ENCODE assay signal across 36 cellular contexts in genomic region chr15:91209318-91209717, GRCh38.
"Had no signal": no experiment of that assay in that cellular context is flagged by ENCODE, and none has a peak within 500 bp of the region (broad histone marks: within the 10 kb centered on the region; RNA-seq: fewer than 3 reads in every experiment).

No MANE protein-coding gene starts in this region.

- H3K27ac ChIP-seq: adrenal gland, body of pancreas, brain microvascular endothelial cell, breast epithelium, WERI-Rb-1 had no signal

- H3K4me3 ChIP-seq: adrenal gland, body of pancreas, breast epithelium had no signal

- H3K4me1 Mint-ChIP-seq: activated CD4-positive, alpha-beta T cell treated with anti-CD3 and anti-CD28 coated beads for 36 hours; activated CD4-positive, alpha-beta T cell treated with anti-CD3 and anti-CD28 coated beads, Interleukin-2, amount 10 ng/mL, durations not matched to agents 7 days and 5 days; activated naive CD8-positive, alpha-beta T cell treated with anti-CD3 and anti-CD28 coated beads for 36 hours; activated T-helper 17 cell treated with anti-CD3 and anti-CD28 coated beads, Interleukin-2, amount 50 U/mL, for 72 hours had no signal

- H3K9me3 Mint-ChIP-seq: activated CD4-positive, alpha-beta T cell treated with anti-CD3 and anti-CD28 coated beads, Interleukin-2, amount 10 ng/mL, durations not matched to agents 7 days and 5 days; activated naive CD4-positive, alpha-beta T cell treated with anti-CD3 and anti-CD28 coated beads, Interleukin-2, amount 50 U/mL, for 72 hours; activated T-cell treated with anti-CD3 and anti-CD28 coated beads, Interleukin-2, amount 50 U/mL, for 4 hours; activated T-cell treated with anti-CD3 and anti-CD28 coated beads, Interleukin-2, amount 50 U/mL, for 72 hours; activated T-helper 1 cell treated with anti-CD3 and anti-CD28 coated beads, Interleukin-12 subunit alpha, Interleukin-12 subunit beta, Interleukin-2, Interleukin-4 antibody, amounts not matched to agents 30 ng/mL and 10 ng/mL and 1 ng/mL, durations not matched to agents 14 hours and 24 hours and 36 hours; activated T-helper 17 cell treated with anti-CD3 and anti-CD28 coated beads, Interleukin-2, amount 50 U/mL, for 72 hours; T-helper 1 cell treated with Interleukin-12 subunit alpha and Interleukin-12 subunit beta and Interleukin-4 antibody, amounts not matched to agents 30 μg/mL and 1 μg/mL, for 36 hours; T-helper 2 cell treated with Interferon-gamma antibody and Interleukin-4, amounts not matched to agents 5 μg/mL and 100 μg/mL, for 36 hours; WTC11 had no signal

- DNase-seq: activated CD4-positive, alpha-beta T cell treated with anti-CD3 and anti-CD28 coated beads for 1 hour; activated CD4-positive, alpha-beta T cell treated with anti-CD3 and anti-CD28 coated beads for 36 hours; activated CD4-positive, alpha-beta T cell treated with anti-CD3 and anti-CD28 coated beads for 48 hours; activated CD4-positive, alpha-beta T cell treated with anti-CD3 and anti-CD28 coated beads, Interleukin-2, amount 10 ng/mL, durations not matched to agents 7 days and 5 days; activated CD4-positive, alpha-beta T cell treated with anti-CD3 and anti-CD28 coated beads, Interleukin-2, amount 50 U/mL, for 48 hours; activated CD4-positive, CD25-positive, alpha-beta regulatory T cell; activated CD8-positive, alpha-beta memory T cell treated with anti-CD3 and anti-CD28 coated beads, Interleukin-2, amount 50 U/mL, for 4 hours; activated CD8-positive, alpha-beta T cell treated with anti-CD3 and anti-CD28 coated beads for 36 hours; activated effector memory CD4-positive, alpha-beta T cell treated with anti-CD3 and anti-CD28 coated beads, Interleukin-2, amount 50 U/mL, for 16 hours; activated gamma-delta T cell treated with Interleukin-2 at 50 U/mL for 16 hours; activated naive CD4-positive, alpha-beta T cell; activated naive CD4-positive, alpha-beta T cell treated with anti-CD3 and anti-CD28 coated beads for 36 hours; activated naive CD4-positive, alpha-beta T cell treated with anti-CD3 and anti-CD28 coated beads, Interleukin-2, amount 50 U/mL, for 16 hours; activated naive CD8-positive, alpha-beta T cell treated with anti-CD3 and anti-CD28 coated beads for 36 hours; activated T-cell treated with anti-CD3 and anti-CD28 coated beads for 4 hours; activated T-cell treated with anti-CD3 and anti-CD28 coated beads, Interleukin-2, amount 50 U/mL, for 1 hour; activated T-cell treated with anti-CD3 and anti-CD28 coated beads, Interleukin-2, amount 50 U/mL, for 4 hours; activated T-cell treated with anti-CD3 and anti-CD28 coated beads, Interleukin-2, amount 50 U/mL, for 72 hours; amniotic stem cell; aorta; body of pancreas; brain microvascular endothelial cell; central memory CD4-positive, alpha-beta T cell; T-helper 1 cell; T-helper 2 cell; T-helper 9 cell; WERI-Rb-1 had no signal

- H3K36me3 ChIP-seq: adrenal gland, brain microvascular endothelial cell, breast epithelium, WERI-Rb-1 had no signal

- ATAC-seq: activated CD4-positive, alpha-beta T cell treated with anti-CD3 and anti-CD28 coated beads for 36 hours; activated CD4-positive, CD25-positive, alpha-beta regulatory T cell treated with anti-CD3 and anti-CD28 coated beads, Interleukin-2, amount 50 U/mL, for 24 hours; activated CD8-positive, alpha-beta T cell treated with anti-CD3 and anti-CD28 coated beads for 36 hours; activated naive CD4-positive, alpha-beta T cell treated with anti-CD3 and anti-CD28 coated beads, Interleukin-2, amount 50 U/mL, for 72 hours; activated T-cell treated with anti-CD3 and anti-CD28 coated beads, Interleukin-2, amount 50 U/mL, for 4 hours; activated T-cell treated with anti-CD3 and anti-CD28 coated beads, Interleukin-2, amount 50 U/mL, for 72 hours; activated T-helper 17 cell treated with anti-CD3 and anti-CD28 coated beads, Interleukin-2, amount 50 U/mL, for 72 hours; body of pancreas; WTC11 had no signal

- H3K36me3 Mint-ChIP-seq: activated naive CD4-positive, alpha-beta T cell treated with anti-CD3 and anti-CD28 coated beads, Interleukin-2, amount 50 U/mL, for 72 hours; activated naive CD8-positive, alpha-beta T cell treated with anti-CD3 and anti-CD28 coated beads for 36 hours; WTC11 had no signal

- H3K9me3 ChIP-seq: adrenal gland, body of pancreas had no signal

- H3K27ac Mint-ChIP-seq: activated CD4-positive, alpha-beta T cell treated with anti-CD3 and anti-CD28 coated beads for 36 hours; activated CD4-positive, alpha-beta T cell treated with anti-CD3 and anti-CD28 coated beads, Interleukin-2, amount 10 ng/mL, durations not matched to agents 7 days and 5 days; activated CD8-positive, alpha-beta T cell treated with anti-CD3 and anti-CD28 coated beads for 36 hours; activated naive CD4-positive, alpha-beta T cell treated with anti-CD3 and anti-CD28 coated beads for 36 hours; activated naive CD8-positive, alpha-beta T cell treated with anti-CD3 and anti-CD28 coated beads for 36 hours; activated T-cell treated with anti-CD3 and anti-CD28 coated beads, Interleukin-2, amount 50 U/mL, for 72 hours; activated T-helper 1 cell treated with anti-CD3 and anti-CD28 coated beads, Interleukin-12 subunit alpha, Interleukin-12 subunit beta, Interleukin-2, Interleukin-4 antibody, amounts not matched to agents 30 ng/mL and 10 ng/mL and 1 ng/mL, durations not matched to agents 14 hours and 24 hours and 36 hours; activated T-helper 17 cell treated with anti-CD3 and anti-CD28 coated beads, Interleukin-2, amount 50 U/mL, for 72 hours; T-helper 1 cell treated with Interleukin-12 subunit alpha and Interleukin-12 subunit beta and Interleukin-4 antibody, amounts not matched to agents 30 μg/mL and 1 μg/mL, for 36 hours; T-helper 2 cell treated with Interferon-gamma antibody and Interleukin-4, amounts not matched to agents 5 μg/mL and 100 μg/mL, for 36 hours; WTC11 had no signal

- H3K4me3 Mint-ChIP-seq: activated CD4-positive, alpha-beta T cell treated with anti-CD3 and anti-CD28 coated beads for 36 hours; activated CD4-positive, alpha-beta T cell treated with anti-CD3 and anti-CD28 coated beads, Interleukin-2, amount 10 ng/mL, durations not matched to agents 7 days and 5 days; activated CD8-positive, alpha-beta T cell treated with anti-CD3 and anti-CD28 coated beads for 36 hours; activated naive CD4-positive, alpha-beta T cell treated with anti-CD3 and anti-CD28 coated beads for 36 hours; activated naive CD8-positive, alpha-beta T cell treated with anti-CD3 and anti-CD28 coated beads for 36 hours; activated T-cell treated with anti-CD3 and anti-CD28 coated beads, Interleukin-2, amount 50 U/mL, for 4 hours; activated T-cell treated with anti-CD3 and anti-CD28 coated beads, Interleukin-2, amount 50 U/mL, for 72 hours; activated T-helper 1 cell treated with anti-CD3 and anti-CD28 coated beads, Interleukin-12 subunit alpha, Interleukin-12 subunit beta, Interleukin-2, Interleukin-4 antibody, amounts not matched to agents 30 ng/mL and 10 ng/mL and 1 ng/mL, durations not matched to agents 14 hours and 24 hours and 36 hours; activated T-helper 17 cell treated with anti-CD3 and anti-CD28 coated beads, Interleukin-2, amount 50 U/mL, for 72 hours; T-helper 1 cell treated with Interleukin-12 subunit alpha and Interleukin-12 subunit beta and Interleukin-4 antibody, amounts not matched to agents 30 μg/mL and 1 μg/mL, for 36 hours; T-helper 2 cell treated with Interferon-gamma antibody and Interleukin-4, amounts not matched to agents 5 μg/mL and 100 μg/mL, for 36 hours; WTC11 had no signal

- H3K4me1 ChIP-seq: adrenal gland, breast epithelium had no signal

- H3K27me3 ChIP-seq: adrenal gland, body of pancreas, brain microvascular endothelial cell, breast epithelium had no signal
